29 cellular contexts compared by ENCODE assay signal in genomic region chr14:39860837-39861236, GRCh38.
"Had no signal": no experiment of that assay in that cellular context is flagged by ENCODE, and none has a peak within 500 bp of the region (broad histone marks: within the 10 kb centered on the region; RNA-seq: fewer than 3 reads in every experiment).

No MANE protein-coding gene starts in this region.

- H3K9me3 Mint-ChIP-seq: mesothelial cell of epicardium; nephron; stimulated activated naive B cell treated with anti-CD40 and anti-IgM and Interleukin-4, amounts not matched to agents 10 μg/mL and 1 μg/mL and 100 μg/mL, for 72 hours; stimulated activated naive CD8-positive, alpha-beta T cell treated with anti-CD3 and anti-CD28 coated beads, Interleukin-15, Interleukin-2, amounts not matched to agents 100 ng/mL and 50 ng/mL, for 24 hours had no signal

- H3K27me3 Mint-ChIP-seq: stimulated activated naive B cell treated with anti-CD40 and anti-IgM and Interleukin-4, amounts not matched to agents 10 μg/mL and 1 μg/mL and 100 μg/mL, for 72 hours; stimulated activated naive CD8-positive, alpha-beta T cell treated with anti-CD3 and anti-CD28 coated beads, Interleukin-15, Interleukin-2, amounts not matched to agents 100 ng/mL and 50 ng/mL, for 24 hours had no signal

- FAIRE-seq: endometrium, islet of Langerhans had no signal

- DNase-seq: dermis blood vessel endothelial cell; effector memory CD4-positive, alpha-beta T cell; erythroblast; esophagus squamous epithelium; foreskin melanocyte; glutamatergic neuron; heart right ventricle; hippocampal formation; left cardiac atrium; left lung; mesenchymal stem cell; naive thymus-derived CD4-positive, alpha-beta T cell; occipital lobe; ovary; posterior cingulate gyrus; psoas muscle; right cardiac atrium; spleen; stimulated activated CD4-positive, alpha-beta T cell treated with anti-CD3 and anti-CD28 coated beads, Interleukin-2, amount 100 ng/mL, for 48 hours; stimulated activated naive B cell treated with anti-CD40 and anti-IgM and Interleukin-4, amounts not matched to agents 10 μg/mL and 1 μg/mL and 100 μg/mL, for 72 hours had no signal

- ATAC-seq: left lung; naive thymus-derived CD4-positive, alpha-beta T cell; psoas muscle; right cardiac atrium; stimulated activated naive B cell treated with anti-CD40 and anti-IgM and Interleukin-4, amounts not matched to agents 10 μg/mL and 1 μg/mL and 100 μg/mL, for 72 hours had no signal

- H3K4me3 ChIP-seq: coronary artery, esophagus squamous epithelium, left lung, ovary, psoas muscle, skin epidermis, spleen, thoracic aorta, tibial nerve had no signal

- H3K36me3 ChIP-seq: esophagus squamous epithelium, heart right ventricle, left lung, ovary, spleen, thoracic aorta, tibial nerve had no signal

- H3K4me1 ChIP-seq: esophagus squamous epithelium, heart right ventricle, left lung, psoas muscle, spleen, tibial nerve had no signal

- H3K27ac ChIP-seq: coronary artery, esophagus squamous epithelium, left lung, ovary, psoas muscle, skin epidermis, spleen, thoracic aorta, tibial nerve had no signal

- H3K9me3 ChIP-seq: esophagus squamous epithelium, left lung, ovary, psoas muscle, spleen, thoracic aorta, tibial nerve had no signal

- H3K27me3 ChIP-seq: esophagus squamous epithelium, heart right ventricle, left lung, ovary, spleen, tibial nerve had no signal

- H3K27ac Mint-ChIP-seq: mesothelial cell of epicardium; naive thymus-derived CD4-positive, alpha-beta T cell; nephron; stimulated activated naive B cell treated with anti-CD40 and anti-IgM and Interleukin-4, amounts not matched to agents 10 μg/mL and 1 μg/mL and 100 μg/mL, for 72 hours; stimulated activated naive CD8-positive, alpha-beta T cell treated with anti-CD3 and anti-CD28 coated beads, Interleukin-15, Interleukin-2, amounts not matched to agents 100 ng/mL and 50 ng/mL, for 24 hours had no signal

- H3K36me3 Mint-ChIP-seq: mesothelial cell of epicardium; stimulated activated naive B cell treated with anti-CD40 and anti-IgM and Interleukin-4, amounts not matched to agents 10 μg/mL and 1 μg/mL and 100 μg/mL, for 72 hours had no signal

- H3K4me3 Mint-ChIP-seq: mesothelial cell of epicardium; naive thymus-derived CD4-positive, alpha-beta T cell; nephron; stimulated activated naive B cell treated with anti-CD40 and anti-IgM and Interleukin-4, amounts not matched to agents 10 μg/mL and 1 μg/mL and 100 μg/mL, for 72 hours; stimulated activated naive CD8-positive, alpha-beta T cell treated with anti-CD3 and anti-CD28 coated beads, Interleukin-15, Interleukin-2, amounts not matched to agents 100 ng/mL and 50 ng/mL, for 24 hours had no signal

- H3K4me1 Mint-ChIP-seq: mesothelial cell of epicardium; stimulated activated naive B cell treated with anti-CD40 and anti-IgM and Interleukin-4, amounts not matched to agents 10 μg/mL and 1 μg/mL and 100 μg/mL, for 72 hours had no signal
